Comparison of ENCODE assay signal across 17 cellular contexts in genomic region chr11:8694137-8694536, GRCh38. TPM values are rescaled to one million over a fixed set of nuclear protein-coding genes. Genes with fewer than 3 reads are reported as not detected.
DNase-seq lines count a peak whose midpoint lies in the region; ATAC-seq, FAIRE-seq and TF ChIP-seq lines count a peak whose summit lies in the region.
"Had no signal": no experiment of that assay in that cellular context is flagged by ENCODE, and none has a peak within 500 bp of the region (broad histone marks: within the 10 kb centered on the region; RNA-seq: fewer than 3 reads in every experiment).

No MANE protein-coding gene starts in this region.

- H2BK5ac ChIP-seq in H1 (ENCODE audit: low read depth, low read length): 0 out of 2 replicates have a peak overlapping the region, but pooled peaks have one; percentile 1

- peaks cover 9 to 35% (median 18%) of the 10 kb centered on the region in 4 experiments for H3K36me3 ChIP-seq in H1 (ENCODE audit: control insufficient read depth in 2 of 4, insufficient read depth in 4 of 4, low read length in 3 of 4)
- peaks cover 0 to 56% (median 21%) of the 10 kb centered on the region in 3 donors for H3K36me3 ChIP-seq in pancreas

- 91% methylated on average over 5 of the region's 5 CpGs; no CpG with 5 or more reads in 1 of the 2 experiments for WGBS in H1 (ENCODE audit: extremely low coverage in 1 of 2, insufficient coverage in 1 of 2, insufficient read length in 1 of 2, insufficient replicate concordance in 2 of 2, low coverage in 1 of 2, low lambda C conversion rate in 2 of 2, missing lambda C conversion rate in 1 of 2), 2 experiments
- WGBS in pancreas, 2 donors: 85 to 87% methylated on average over 5 of the region's 5 CpGs

- POLR2A ChIA-PET in H1 (lab: Charles Lee; ENCODE audit: partially characterized antibody): interaction anchor here (0.6 to 10.7 kb wide), 11 partner anchors 7 to 131 kb away, joined by 3 to 248 read pairs (median 4); partner anchors contain the start of genes RPL27A and TRIM66

- TF ChIP-seq RAD21 in H1 (IDR thresholded peaks at IDR 0.05 in 1 of 2, conservative IDR thresholded peaks at IDR 0.05 in 1 of 2; ENCODE audit: low read depth in 2 of 2, low read length in 2 of 2): no peak

- no peak overlapping the region for H3K9ac ChIP-seq in H1 (replicated peaks in 1 of 4; ENCODE audit: extremely low read depth in 1 of 4, low read depth in 3 of 4, low read length in 3 of 4)

- peaks cover 0 to 10% of the 10 kb centered on the region in 2 experiments; a peak in 2 of 4 replicates for H3K79me2 ChIP-seq in H1 (ENCODE audit: control insufficient read depth in 1 of 2, insufficient read depth in 2 of 2, low read length in 2 of 2)

- no peak overlapping the region for H4K8ac ChIP-seq in H1 (ENCODE audit: extremely low read depth, insufficient read depth, low read length)

- no peak overlapping the region for H2BK15ac ChIP-seq in H1 (ENCODE audit: low read length)

- H3K18ac ChIP-seq in H1 (ENCODE audit: extremely low read depth, low read length): no peak overlapping the region

- H3K4me3 ChIP-seq in H1 (ENCODE audit: extremely low read depth in 1 of 4, insufficient read depth in 2 of 4, low read depth in 3 of 4, low read length in 4 of 4): no peak overlapping the region
- no peak overlapping the region for H3K4me3 ChIP-seq in pancreas
- H3K4me3 ChIP-seq: sigmoid colon, thyroid gland had no signal

- H4K91ac ChIP-seq in H1 (replicated peaks; ENCODE audit: insufficient read length, low read length): no peak overlapping the region

- CTCF ChIA-PET in H1 (lab: Charles Lee; ENCODE audit: partially characterized antibody): interaction anchor here (0.7 to 0.8 kb wide), 2 partner anchors 19 to 36 kb away, joined by 3 read pairs; no protein-coding TSS in a partner anchor

- H3K27me3 ChIP-seq in H1 (replicated peaks in 1 of 4; ENCODE audit: control insufficient read depth in 3 of 4, extremely low read depth in 1 of 4, insufficient read depth in 3 of 4, low read length in 3 of 4) (no peaks in the 10 kb centered on the region), pancreas (no peaks in the 10 kb centered on the region)
- H3K27me3 ChIP-seq: sigmoid colon, thyroid gland had no signal

- no peak overlapping the region for H3K4me2 ChIP-seq in H1 (ENCODE audit: insufficient read depth in 1 of 2, low read depth in 2 of 2, low read length in 2 of 2)

- H3K23me2 ChIP-seq in H1 (ENCODE audit: low read depth, low read length): no peaks in the 10 kb centered on the region

- H2BK20ac ChIP-seq in H1 (ENCODE audit: low read length): no peak overlapping the region

- intact Hi-C loops in sciatic nerve (cut with DNase I): no loop called here
- intact Hi-C loops in pancreas (cut with DNase I): loop anchor here in 1 of 3 donors (10.0 kb wide), 1 partner anchor 111 kb away; no protein-coding TSS in a partner anchor

- FAIRE-seq in H1 (lab: Jason Lieb, UNC): no peak
- FAIRE-seq in pancreas (lab: Jason Lieb, UNC): no peak
- FAIRE-seq: keratinocyte had no signal

- H4K20me1 ChIP-seq in H1 (replicated peaks in 1 of 2; ENCODE audit: control insufficient read depth in 1 of 2, insufficient read depth in 2 of 2, low read length in 2 of 2): no peaks in the 10 kb centered on the region

- no peak; a peak in 1 of 3 replicates for TF ChIP-seq POLR2A in H1 (IDR thresholded peaks at IDR 0.05; ENCODE audit: control extremely low read depth in 1 of 2, low read depth in 2 of 2, low read length in 2 of 2)

- H3K14ac ChIP-seq in H1 (ENCODE audit: insufficient read length): no peak overlapping the region

- H2AK5ac ChIP-seq in H1 (ENCODE audit: low read depth, low read length): no peak overlapping the region

- ATAC-seq in sciatic nerve (no peak), HG02610 (IDR thresholded peaks at IDR 0.05; ENCODE audit: unreplicated experiment) (no peak), pancreas (no peak)
- ATAC-seq: esophagus mucosa had no signal

- TF ChIP-seq EP300 in H1 (IDR thresholded peaks at IDR 0.05; ENCODE audit: borderline replicate concordance in 1 of 2, low read depth in 2 of 2, low read length in 2 of 2): no peak

- H4K5ac ChIP-seq in H1 (ENCODE audit: insufficient read length, low read depth, low read length): no peak overlapping the region

- H2AFZ ChIP-seq in H1 (ENCODE audit: low read length): no peak overlapping the region

- TF ChIP-seq CTCF in H1 (IDR thresholded peaks at IDR 0.05; ENCODE audit: control extremely low read depth in 1 of 3, insufficient read depth in 1 of 3, low read depth in 1 of 3, low read length in 3 of 3) (no peak), pancreas (IDR thresholded peaks at IDR 0.05) (no peak)

- no peak overlapping the region for H3K4ac ChIP-seq in H1 (replicated peaks; ENCODE audit: insufficient read length, low read depth, low read length)

- DNase-seq in NCI-H146 (lab: John Stamatoyannopoulos, UW) (peak; percentile 15), NCI-H146 treated with DMSO at 0.1 percent for 48 hours (lab: John Stamatoyannopoulos, UW; ENCODE audit: unreplicated experiment) (no peak), MV-4-11 (lab: John Stamatoyannopoulos, UW) (peak; percentile 38), H1 (ENCODE audit: low read depth in 1 of 2, low spot score in 2 of 2) (no peak), sciatic nerve (ENCODE audit: low spot score) (peak; percentile 18), NCI-H128 (lab: John Stamatoyannopoulos, UW; ENCODE audit: unreplicated experiment) (no peak), pancreas (no peak)
- DNase-seq: activated naive CD4-positive, alpha-beta T cell treated with anti-CD3 and anti-CD28 coated beads for 36 hours; dermis blood vessel endothelial cell; head of caudate nucleus; NK-92 treated with Interleukin-12 subunit alpha and Interleukin-12 subunit beta, amount 100 ng/mL, for 24 hours; thyroid gland had no signal

- H2BK12ac ChIP-seq in H1 (ENCODE audit: low read depth, low read length): no peak overlapping the region; the same call in 1 of the 2 replicates

- H3K23ac ChIP-seq in H1 (ENCODE audit: insufficient read length): no peak overlapping the region

- H3K56ac ChIP-seq in H1 (replicated peaks; ENCODE audit: insufficient read length, low read depth, low read length): no peak overlapping the region

- H3K27ac ChIP-seq in H1 (ENCODE audit: low read depth, low read length) (no peak overlapping the region), pancreas (no peak overlapping the region)
- H3K27ac ChIP-seq: thyroid gland, VCaP had no signal

- H2BK120ac ChIP-seq in H1 (replicated peaks; ENCODE audit: low read depth, low read length): no peak overlapping the region

- H3K9me3 ChIP-seq in H1 (ENCODE audit: insufficient read depth in 2 of 2, low read depth in 1 of 2, low read length in 1 of 2) (no peaks in the 10 kb centered on the region), pancreas (no peaks in the 10 kb centered on the region)
- H3K9me3 ChIP-seq: sigmoid colon, thyroid gland had no signal

- peaks cover 6 to 13% (median 8%) of the 10 kb centered on the region in 4 experiments; a peak in 6 of 7 replicates for H3K4me1 ChIP-seq in H1 (replicated peaks in 1 of 4; ENCODE audit: control insufficient read depth in 3 of 4, insufficient read depth in 4 of 4, low read length in 3 of 4)
- H3K4me1 ChIP-seq in pancreas: peaks cover 4 to 8% (median 4%) of the 10 kb centered on the region in 3 donors

- H3K79me1 ChIP-seq in H1 (ENCODE audit: low read depth, low read length): no peaks in the 10 kb centered on the region; the same call in 1 of the 2 replicates

TF ChIP-seq in H1, 55 proteins besides CTCF, POLR2A, EP300 and RAD21 (continues in another document):
- TF ChIP-seq SIN3A (conservative IDR thresholded peaks at IDR 0.05 in 1 of 2, IDR thresholded peaks at IDR 0.05 in 1 of 2; ENCODE audit: low read depth in 1 of 2, low read length in 2 of 2) (no peak), YY1 (IDR thresholded peaks at IDR 0.05; ENCODE audit: low read depth, low read length) (no peak), JUN (IDR thresholded peaks at IDR 0.05; ENCODE audit: low read depth, low read length) (no peak), E2F6 (IDR thresholded peaks at IDR 0.05) (no peak), JUND (IDR thresholded peaks at IDR 0.05; ENCODE audit: low read length) (no peak), CBX5 (IDR thresholded peaks at IDR 0.05; ENCODE audit: low read depth, low read length) (no peak), SUZ12 (IDR thresholded peaks at IDR 0.05; ENCODE audit: low read length) (no peak), SP2 (IDR thresholded peaks at IDR 0.05; ENCODE audit: low read length) (no peak), RXRA (IDR thresholded peaks at IDR 0.05; ENCODE audit: insufficient read depth, low read depth, low read length) (no peak), ASH2L (IDR thresholded peaks at IDR 0.05; ENCODE audit: low read length) (no peak)

RNA-seq across cellular contexts. Expression of gene RPL27A, which starts 11.5 kb away (rescaled TPM):
- 1,756 and 1,761 TPM in 2 replicates for total RNA-seq in H1 (2021; fragmentation: NEBNext Ultra II Directional; extraction: Animal tissue kit (Norgen Biotek cat#: 25700))
- polyA plus RNA-seq in H1 (2011; rRNA removed) (1,777 and 1,837 TPM in 2 replicates), pancreas (1,000 to 10,000 TPM; 1,317 to 2,393 TPM)
- 2,449 TPM for polyA plus RNA-seq in H1 (2011; cell fraction: cytosol; rRNA removed)
- polyA plus RNA-seq in H1 (2011; cell fraction: nucleus; rRNA removed): 879 TPM
- 2,701 to 2,826 TPM (median 2,726 TPM) in 4 replicates for polyA plus RNA-seq in H1 (2012, experiment 1 of 2)
- polyA plus RNA-seq in H1 (2012, experiment 2 of 2): 37,839 TPM
- polyA plus RNA-seq in H1 (2013, experiment 1 of 2): 2,237 TPM
- 2,283 TPM for polyA plus RNA-seq in H1 (2013, experiment 2 of 2)
- polyA minus RNA-seq in H1 (2011; rRNA and poly(A)+ RNA removed): 410 and 445 TPM in 2 replicates
- polyA minus RNA-seq in H1 (2011; cell fraction: cytosol; rRNA and poly(A)+ RNA removed): 498 TPM
- 541 TPM for polyA minus RNA-seq in H1 (2011; cell fraction: nucleus; rRNA and poly(A)+ RNA removed)
- total RNA-seq in sciatic nerve (710 TPM), pancreas (100 to 1,000 TPM; 321 to 659 (median 517) TPM)

RNA-seq across cellular contexts. Expression of gene TRIM66, which starts 11.7 kb away (rescaled TPM):
- total RNA-seq in H1 (2021; fragmentation: NEBNext Ultra II Directional; extraction: Animal tissue kit (Norgen Biotek cat#: 25700)): 3.0 and 3.1 TPM in 2 replicates
- polyA plus RNA-seq in H1 (2011; rRNA removed): 3.5 and 4.4 TPM in 2 replicates
- polyA plus RNA-seq in H1 (2011; cell fraction: cytosol; rRNA removed): 4.7 TPM
- polyA plus RNA-seq in H1 (2011; cell fraction: nucleus; rRNA removed): 17.7 TPM
- 3.2 to 4.1 TPM (median 3.7 TPM) in 4 replicates for polyA plus RNA-seq in H1 (2012, experiment 1 of 2)
- polyA plus RNA-seq in H1 (2012, experiment 2 of 2): 0.46 TPM
- 2.2 TPM for polyA plus RNA-seq in H1 (2013, experiment 1 of 2)
- polyA plus RNA-seq in H1 (2013, experiment 2 of 2): 1.5 TPM
- polyA minus RNA-seq in H1 (2011; rRNA and poly(A)+ RNA removed): 7.1 and 16.9 TPM in 2 replicates
- polyA minus RNA-seq in H1 (2011; cell fraction: cytosol; rRNA and poly(A)+ RNA removed): 2.7 TPM
- polyA minus RNA-seq in H1 (2011; cell fraction: nucleus; rRNA and poly(A)+ RNA removed): 13.4 TPM
- total RNA-seq in sciatic nerve: 21.1 TPM
- total RNA-seq in pancreas: 10 to 100 TPM in 1 of 6 donors, 1 to 10 TPM in 5; 4.1 to 13.1 (median 9.8) TPM
- polyA plus RNA-seq in pancreas: 10 to 100 TPM in 1 of 2 donors, 1 to 10 TPM in 1; 6.1 to 12.2 TPM

Comparison
In these comparisons a context has a peak if more than half of its experiments do, and no peak if none do; other contexts are left out.
1. DNase-seq: peak in NCI-H146 (single experiment), MV-4-11 (single experiment) and sciatic nerve (single experiment); none in NCI-H146 treated with DMSO at 0.1 percent for 48 hours (single experiment), H1 (0 of 2), NCI-H128 (single experiment) and pancreas (0 of 6).